8 cellular contexts compared by ENCODE assay signal in the genomic region with DNA sequence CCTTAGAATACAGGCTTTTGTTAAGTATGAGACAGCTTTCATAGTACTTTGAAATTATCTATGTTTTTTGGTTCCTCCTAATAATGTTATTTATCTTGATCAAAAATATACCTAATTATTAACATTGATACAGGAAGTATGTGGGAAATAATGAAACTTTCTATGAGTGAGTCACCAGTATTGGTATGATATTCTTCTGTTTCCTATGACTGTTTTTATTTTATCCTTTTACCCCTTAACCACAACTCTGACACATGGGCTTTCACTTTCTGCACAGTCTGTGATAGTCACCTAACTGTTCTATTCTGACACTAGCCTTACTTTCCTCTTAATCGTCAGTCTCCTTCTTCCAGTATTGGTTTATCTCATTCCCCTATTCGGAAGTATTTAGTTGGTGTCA. TPM values are rescaled to one million over a fixed set of nuclear protein-coding genes. Genes with fewer than 3 reads are reported as not detected.
DNase-seq lines count a peak whose midpoint lies in the region; ATAC-seq and TF ChIP-seq lines count a peak whose summit lies in the region.

No MANE protein-coding gene starts in this region.

- H3K4me1 Mint-ChIP-seq in CD8-positive, alpha-beta T cell (ENCODE audit: low read depth), result peaks cover 8% of the 10 kb centered on the region
- peaks cover 23% of the 10 kb centered on the region for H3K4me1 Mint-ChIP-seq in activated CD4-positive, alpha-beta memory T cell treated with anti-CD3 and anti-CD28 coated beads for 36 hours (ENCODE audit: low read depth)

- H3K4me3 ChIP-seq in CD8-positive, alpha-beta T cell (ENCODE audit: low read depth, low read length), result no peak overlapping the region
- H3K4me3 ChIP-seq in Peyer's patch, result no peak overlapping the region

- H3K9me3 ChIP-seq in CD8-positive, alpha-beta T cell (ENCODE audit: low read length), result no peaks in the 10 kb centered on the region
- no peaks in the 10 kb centered on the region for H3K9me3 ChIP-seq in Peyer's patch

- H3K4me3 Mint-ChIP-seq in CD8-positive, alpha-beta T cell, result no peak overlapping the region
- peak overlapping the region; percentile 35 for H3K4me3 Mint-ChIP-seq in activated CD4-positive, alpha-beta memory T cell treated with anti-CD3 and anti-CD28 coated beads for 36 hours

- peak overlapping the region; percentile 47 for H3K27ac Mint-ChIP-seq in CD8-positive, alpha-beta T cell
- H3K27ac Mint-ChIP-seq in activated CD4-positive, alpha-beta memory T cell treated with anti-CD3 and anti-CD28 coated beads for 36 hours, result peak overlapping the region; percentile 64

- no peak overlapping the region for H3K27ac ChIP-seq in CD8-positive, alpha-beta T cell (ENCODE audit: low read depth, low read length)
- H3K27ac ChIP-seq in Peyer's patch, result no peak overlapping the region

- POLR2A ChIA-PET in CD8-positive, alpha-beta T cell (lab: Charles Lee), result no interaction called here
- POLR2A ChIA-PET in activated CD4-positive, alpha-beta memory T cell treated with anti-CD3 and anti-CD28 coated beads for 36 hours (lab: Charles Lee), result interaction anchor here (0.7 to 1.6 kb wide), 7 partner anchors 13 to 363 kb away, joined by 3 to 5 read pairs (median 3); partner anchors contain the start of gene COPS4

- H3K36me3 ChIP-seq in CD8-positive, alpha-beta T cell (ENCODE audit: insufficient read depth, low read length), result no peaks in the 10 kb centered on the region
- no peaks in the 10 kb centered on the region for H3K36me3 ChIP-seq in Peyer's patch

- no peak for TF ChIP-seq POLR2A in Peyer's patch (IDR thresholded peaks at IDR 0.05)

- H3K36me3 Mint-ChIP-seq in CD8-positive, alpha-beta T cell, result peaks cover 16% of the 10 kb centered on the region
- no peaks in the 10 kb centered on the region for H3K36me3 Mint-ChIP-seq in activated CD4-positive, alpha-beta memory T cell treated with anti-CD3 and anti-CD28 coated beads for 36 hours

- no peaks in the 10 kb centered on the region for H3K9me3 Mint-ChIP-seq in CD8-positive, alpha-beta T cell
- H3K9me3 Mint-ChIP-seq in activated CD4-positive, alpha-beta memory T cell treated with anti-CD3 and anti-CD28 coated beads for 36 hours, result no peaks in the 10 kb centered on the region

- TF ChIP-seq CTCF in CD8-positive, alpha-beta T cell (IDR thresholded peaks at IDR 0.05), result no peak
- no peak for TF ChIP-seq CTCF in Peyer's patch (IDR thresholded peaks at IDR 0.05)

- intact Hi-C loops in CD8-positive, alpha-beta T cell (cut with DNase I, micrococcal nuclease), result loop anchor here in 1 of 2 experiments (2.0 kb wide), 1 partner anchor 14 kb away; the partner anchor contains the start of gene SEC31A
- intact Hi-C loops in activated CD4-positive, alpha-beta memory T cell treated with anti-CD3 and anti-CD28 coated beads for 36 hours (cut with micrococcal nuclease), result loop anchor here (1.0 to 10.0 kb wide), 7 partner anchors 14 to 1410 kb away; partner anchors contain the start of genes COPS4 and SEC31A

- CTCF ChIA-PET in CD8-positive, alpha-beta T cell (lab: Charles Lee), result no interaction called here
- CTCF ChIA-PET in activated CD4-positive, alpha-beta memory T cell treated with anti-CD3 and anti-CD28 coated beads for 36 hours (lab: Charles Lee), result interaction anchor here (0.7 to 1.6 kb wide), 2 partner anchors 376 to 550 kb away, joined by 3 to 4 read pairs; partner anchors contain the start of genes HELQ and MRPS18C

- ATAC-seq in CD8-positive, alpha-beta T cell, result no peak
- ATAC-seq in GM19397 (IDR thresholded peaks at IDR 0.05; ENCODE audit: unreplicated experiment), result peak; percentile 33
- ATAC-seq in HG03354 (IDR thresholded peaks at IDR 0.05; ENCODE audit: poor library complexity, severe bottlenecking, unreplicated experiment), result peak; percentile 54

- DNase-seq in CD8-positive, alpha-beta T cell, result peak in 2 of 7 experiments; percentile 16 to 26
- DNase-seq in activated CD4-positive, alpha-beta memory T cell treated with anti-CD3 and anti-CD28 coated beads for 36 hours, result peak; percentile 51
- DNase-seq in stimulated activated CD4-positive, alpha-beta T cell treated with anti-CD3 and anti-CD28 coated beads, Interleukin-2, amount 100 ng/mL, for 4 hours (ENCODE audit: low read depth), result peak; percentile 33
- DNase-seq in Peyer's patch, result no peak
- DNase-seq in LoVo (ENCODE audit: low spot score), result no peak
- DNase-seq in NCI-H345 (lab: John Stamatoyannopoulos, UW), result no peak

- H3K27me3 Mint-ChIP-seq in CD8-positive, alpha-beta T cell (ENCODE audit: low read depth), result no peaks in the 10 kb centered on the region
- no peaks in the 10 kb centered on the region for H3K27me3 Mint-ChIP-seq in activated CD4-positive, alpha-beta memory T cell treated with anti-CD3 and anti-CD28 coated beads for 36 hours

- H3K27me3 ChIP-seq in CD8-positive, alpha-beta T cell (ENCODE audit: insufficient read depth, low read length), result no peaks in the 10 kb centered on the region
- H3K27me3 ChIP-seq in Peyer's patch, result no peaks in the 10 kb centered on the region

- peaks cover 7% of the 10 kb centered on the region for H3K4me1 ChIP-seq in CD8-positive, alpha-beta T cell (ENCODE audit: insufficient read depth, low read length)
- H3K4me1 ChIP-seq in Peyer's patch, result no peaks in the 10 kb centered on the region

RNA-seq across cellular contexts. Expression of gene THAP9, which starts 4.7 kb away (rescaled TPM):
- 1 to 10 TPM; 5.2 to 7.3 TPM for total RNA-seq in CD8-positive, alpha-beta T cell
- 1 to 10 TPM; 2.3 to 2.4 TPM for total RNA-seq in activated CD4-positive, alpha-beta memory T cell treated with anti-CD3 and anti-CD28 coated beads for 36 hours
- total RNA-seq in Peyer's patch, result 1 to 10 TPM; 1.7 to 6.7 (median 2.9) TPM

RNA-seq across cellular contexts. Expression of gene SEC31A, which starts 14.3 kb away (rescaled TPM):
- 100 to 1,000 TPM; 115 to 117 TPM for total RNA-seq in CD8-positive, alpha-beta T cell
- 10 to 100 TPM; 87.8 to 88.1 TPM for total RNA-seq in activated CD4-positive, alpha-beta memory T cell treated with anti-CD3 and anti-CD28 coated beads for 36 hours
- 100 to 1,000 TPM; 195 to 283 (median 268) TPM for total RNA-seq in Peyer's patch

Comparison
In these comparisons a context has a peak if more than half of its experiments do, and no peak if none do; other contexts are left out.
1. DNase-seq: peak in activated CD4-positive, alpha-beta memory T cell treated with anti-CD3 and anti-CD28 coated beads for 36 hours (single experiment) and stimulated activated CD4-positive, alpha-beta T cell treated with anti-CD3 and anti-CD28 coated beads, Interleukin-2, amount 100 ng/mL, for 4 hours (single experiment); none in Peyer's patch (0 of 3), LoVo (single experiment) and NCI-H345 (single experiment).